Comparison of ENCODE assay signal across 8 cellular contexts in genomic region chr2:28390241-28390856, GRCh38. TPM values are rescaled to one million over a fixed set of nuclear protein-coding genes. Genes with fewer than 3 reads are reported as not detected.
A peak's percentile ranks its signal among the peaks of the same experiment; 100 is the strongest.
DNase-seq lines count a peak whose midpoint lies in the region; ATAC-seq and TF ChIP-seq lines count a peak whose summit lies in the region.

No MANE protein-coding gene starts in this region.

- TF ChIP-seq CTCF in DND-41 (IDR thresholded peaks at IDR 0.05; ENCODE audit: borderline replicate concordance, extremely low read depth, low read length, poor library complexity, severe bottlenecking): no peak
- no peak; the same call in 1 of the 2 replicates for TF ChIP-seq CTCF in PC-9 (conservative IDR thresholded peaks at IDR 0.05)
- peak; percentile 11 to 28 for TF ChIP-seq CTCF in fibroblast of lung (conservative IDR thresholded peaks at IDR 0.05 in 1 of 2, IDR thresholded peaks at IDR 0.05 in 1 of 2; ENCODE audit: low read depth in 1 of 2, low read length in 2 of 2)

- H3K9me3 Mint-ChIP-seq in naive thymus-derived CD4-positive, alpha-beta T cell: peaks cover 0 to 5% (median 0%) of the 10 kb centered on the region in 11 donors
- H3K9me3 Mint-ChIP-seq in stimulated activated memory B cell treated with anti-CD40 and anti-IgM and Interleukin-4, amounts not matched to agents 10 μg/mL and 1 μg/mL and 100 μg/mL, for 72 hours: no peaks in the 10 kb centered on the region

- DNase-seq in DND-41: peak; percentile 91
- peak; percentile 82 to 84 for DNase-seq in PC-9
- peak; percentile 47 to 83 for DNase-seq in activated T-helper 1 cell treated with anti-CD3 and anti-CD28 coated beads, Interleukin-2, amount 50 U/mL, for 16 hours (ENCODE audit: low read depth in 1 of 2, low spot score in 1 of 2)
- DNase-seq in fibroblast of lung (ENCODE audit: low read depth in 2 of 2): peak; percentile 92 to 95
- peak; percentile 65 to 90 (median 79) for DNase-seq in naive thymus-derived CD4-positive, alpha-beta T cell

- intact Hi-C loops in PC-9 (cut with micrococcal nuclease; ENCODE audit: unreplicated experiment): loop anchor here (1.0 to 10.0 kb wide), 6 partner anchors 32 to 668 kb away; no protein-coding TSS in a partner anchor
- intact Hi-C loops in naive thymus-derived CD4-positive, alpha-beta T cell (cut with micrococcal nuclease): loop anchor here (1.0 to 10.0 kb wide), 8 partner anchors 24 to 619 kb away; partner anchors contain the start of genes MRPL33 (in 2 of the 2), PPP1CB (in 1 of the 2) and TRMT61B (in 1 of the 2)

- H2AFZ ChIP-seq in DND-41 (ENCODE audit: low read depth, low read length): peak overlapping the region; percentile 81
- H2AFZ ChIP-seq in PC-9: peak overlapping the region; percentile 67
- H2AFZ ChIP-seq in fibroblast of lung (ENCODE audit: low read length): peak overlapping the region; percentile 8

- H3K4me3 Mint-ChIP-seq in naive thymus-derived CD4-positive, alpha-beta T cell: peak overlapping the region in 7 of 10 donors; percentile 85 to 90 (median 87)
- H3K4me3 Mint-ChIP-seq in stimulated activated memory B cell treated with anti-CD40 and anti-IgM and Interleukin-4, amounts not matched to agents 10 μg/mL and 1 μg/mL and 100 μg/mL, for 72 hours: peak overlapping the region; percentile 81

- peak overlapping the region; percentile 31 to 69 for H3K4me3 ChIP-seq in DND-41 (ENCODE audit: low read depth in 1 of 2, low read length in 2 of 2)
- peak overlapping the region; percentile 88 for H3K4me3 ChIP-seq in PC-9
- peak overlapping the region; percentile 54 to 96 (median 64) for H3K4me3 ChIP-seq in fibroblast of lung (replicated peaks in 1 of 4; ENCODE audit: control extremely low read depth in 1 of 4, insufficient read depth in 1 of 4, low read depth in 3 of 4, low read length in 4 of 4)
- H3K4me3 ChIP-seq in naive thymus-derived CD4-positive, alpha-beta T cell (ENCODE audit: low read length): peak overlapping the region; percentile 92

- no peaks in the 10 kb centered on the region for H3K27me3 Mint-ChIP-seq in naive thymus-derived CD4-positive, alpha-beta T cell
- H3K27me3 Mint-ChIP-seq in stimulated activated memory B cell treated with anti-CD40 and anti-IgM and Interleukin-4, amounts not matched to agents 10 μg/mL and 1 μg/mL and 100 μg/mL, for 72 hours: no peaks in the 10 kb centered on the region

- H3K27ac ChIP-seq in DND-41 (ENCODE audit: low read length) (peak overlapping the region; percentile 62), PC-9 (peak overlapping the region; percentile 96), fibroblast of lung (ENCODE audit: insufficient read depth, low read length) (peak overlapping the region; percentile 98)
- H3K27ac ChIP-seq in naive thymus-derived CD4-positive, alpha-beta T cell (ENCODE audit: low read depth, low read length): peak overlapping the region; percentile 88

- H3K27me3 ChIP-seq in DND-41 (ENCODE audit: insufficient read depth, low read length, poor library complexity) (peaks cover 10% of the 10 kb centered on the region), PC-9 (ENCODE audit: insufficient read depth, low read depth) (no peaks in the 10 kb centered on the region), fibroblast of lung (ENCODE audit: control insufficient read depth, insufficient read depth, low read length) (no peaks in the 10 kb centered on the region)
- no peaks in the 10 kb centered on the region for H3K27me3 ChIP-seq in naive thymus-derived CD4-positive, alpha-beta T cell (ENCODE audit: control insufficient read depth in 2 of 2, insufficient read depth in 2 of 2, low read length in 2 of 2)

- H3K27ac Mint-ChIP-seq in naive thymus-derived CD4-positive, alpha-beta T cell: peak overlapping the region in 8 of 9 donors; percentile 80 to 94 (median 90)
- peak overlapping the region; percentile 82 for H3K27ac Mint-ChIP-seq in stimulated activated memory B cell treated with anti-CD40 and anti-IgM and Interleukin-4, amounts not matched to agents 10 μg/mL and 1 μg/mL and 100 μg/mL, for 72 hours

- H3K4me1 ChIP-seq in DND-41 (ENCODE audit: insufficient read depth, low read length) (peaks cover 39% of the 10 kb centered on the region), PC-9 (replicated peaks; ENCODE audit: insufficient read depth) (peaks cover 47% of the 10 kb centered on the region), fibroblast of lung (ENCODE audit: control insufficient read depth, extremely low read depth, insufficient read depth, low read length) (peaks cover 16% of the 10 kb centered on the region)
- H3K4me1 ChIP-seq in naive thymus-derived CD4-positive, alpha-beta T cell (ENCODE audit: control insufficient read depth in 2 of 2, insufficient read depth in 2 of 2, low read length in 2 of 2): peaks cover 16 to 18% of the 10 kb centered on the region in 2 donors

- no TSS peak for BruUV-seq in PC-9 (replicated peaks; lab: Mats Ljungman, UMichigan)

- peaks cover 6 to 44% (median 21%) of the 10 kb centered on the region in 7 donors for H3K4me1 Mint-ChIP-seq in naive thymus-derived CD4-positive, alpha-beta T cell
- peaks cover 26% of the 10 kb centered on the region for H3K4me1 Mint-ChIP-seq in stimulated activated memory B cell treated with anti-CD40 and anti-IgM and Interleukin-4, amounts not matched to agents 10 μg/mL and 1 μg/mL and 100 μg/mL, for 72 hours

- H4K20me1 ChIP-seq in DND-41 (ENCODE audit: insufficient read depth, low read length) (peaks cover 5% of the 10 kb centered on the region; the same call in 1 of the 2 replicates), PC-9 (ENCODE audit: insufficient read depth) (0 out of 2 replicates have a peak, but pooled peaks cover 10% of the 10 kb centered on the region), fibroblast of lung (ENCODE audit: control insufficient read depth, extremely low read depth, insufficient read depth, low read length) (no peaks in the 10 kb centered on the region)

- H3K79me2 ChIP-seq in DND-41 (ENCODE audit: insufficient read depth, low read length) (peaks cover 3% of the 10 kb centered on the region; the same call in 1 of the 2 replicates), PC-9 (ENCODE audit: low read depth) (peaks cover 30% of the 10 kb centered on the region), fibroblast of lung (ENCODE audit: control insufficient read depth, insufficient read depth, low read length) (peaks cover 25% of the 10 kb centered on the region)

- H3K4me2 ChIP-seq in DND-41 (ENCODE audit: insufficient read depth, low read length) (peak overlapping the region; percentile 96), PC-9 (peak overlapping the region; percentile 99), fibroblast of lung (ENCODE audit: extremely low read depth, insufficient read depth, low read length) (peak overlapping the region; percentile 89)

- H3K36me3 ChIP-seq in DND-41 (ENCODE audit: insufficient read depth, low read length) (no peaks in the 10 kb centered on the region), PC-9 (ENCODE audit: low read depth) (0 out of 2 replicates have a peak, but pooled peaks cover 7% of the 10 kb centered on the region), fibroblast of lung (ENCODE audit: control insufficient read depth, insufficient read depth, low read length) (no peaks in the 10 kb centered on the region)
- no peaks in the 10 kb centered on the region for H3K36me3 ChIP-seq in naive thymus-derived CD4-positive, alpha-beta T cell (ENCODE audit: control insufficient read depth in 2 of 3, insufficient read depth in 3 of 3, low read length in 3 of 3)

- H3K9me3 ChIP-seq in DND-41 (ENCODE audit: insufficient read depth, low read length, severe bottlenecking) (no peaks in the 10 kb centered on the region), PC-9 (ENCODE audit: insufficient read depth, low read depth) (no peaks in the 10 kb centered on the region), fibroblast of lung (ENCODE audit: control insufficient read depth, insufficient read depth, low read depth, low read length) (no peaks in the 10 kb centered on the region)
- no peaks in the 10 kb centered on the region for H3K9me3 ChIP-seq in naive thymus-derived CD4-positive, alpha-beta T cell (ENCODE audit: control insufficient read depth in 2 of 3, low read length in 3 of 3)

- peaks cover 0 to 4% (median 0%) of the 10 kb centered on the region in 5 donors for H3K36me3 Mint-ChIP-seq in naive thymus-derived CD4-positive, alpha-beta T cell
- no peaks in the 10 kb centered on the region for H3K36me3 Mint-ChIP-seq in stimulated activated memory B cell treated with anti-CD40 and anti-IgM and Interleukin-4, amounts not matched to agents 10 μg/mL and 1 μg/mL and 100 μg/mL, for 72 hours

- CTCF ChIA-PET in PC-9 (lab: Charles Lee): interaction anchor here (0.7 kb wide), 1 partner anchor 140 kb away, joined by 6 read pairs; no protein-coding TSS in a partner anchor
- CTCF ChIA-PET in naive thymus-derived CD4-positive, alpha-beta T cell (lab: Charles Lee): interaction anchor here (1.1 kb wide), 1 partner anchor 685 kb away, joined by 3 read pairs; no protein-coding TSS in a partner anchor

- H3F3A ChIP-seq in PC-9 (ENCODE audit: insufficient read depth, low read depth): peaks cover 69% of the 10 kb centered on the region

- H3K9ac ChIP-seq in DND-41 (ENCODE audit: low read depth, low read length): peak overlapping the region; percentile 84
- peak overlapping the region; percentile 96 for H3K9ac ChIP-seq in fibroblast of lung (ENCODE audit: insufficient read depth, low read length)

- ATAC-seq in DND-41 (ENCODE audit: insufficient read depth, low read depth) (peak; percentile 51), HG03439 (IDR thresholded peaks at IDR 0.05; ENCODE audit: unreplicated experiment) (peak; percentile 21), GM21737 (IDR thresholded peaks at IDR 0.05; ENCODE audit: unreplicated experiment) (no peak)
- peak; percentile 33 for ATAC-seq in naive thymus-derived CD4-positive, alpha-beta T cell
- ATAC-seq in stimulated activated memory B cell treated with anti-CD40 and anti-IgM and Interleukin-4, amounts not matched to agents 10 μg/mL and 1 μg/mL and 100 μg/mL, for 72 hours: peak; percentile 50

- H3K9me2 ChIP-seq in PC-9 (ENCODE audit: insufficient read depth): no peaks in the 10 kb centered on the region

- POLR2A ChIA-PET in PC-9 (lab: Charles Lee; ENCODE audit: unreplicated experiment): interaction anchor here (0.6 kb wide), 1 partner anchor 107 kb away, joined by 3 read pairs; no protein-coding TSS in a partner anchor
- POLR2A ChIA-PET in naive thymus-derived CD4-positive, alpha-beta T cell (lab: Charles Lee): interaction anchor here (0.6 to 1.4 kb wide), 4 partner anchors 25 to 1618 kb away, joined by 3 to 6 read pairs (median 3); partner anchors contain the start of gene WDR43

RNA-seq across cellular contexts. Expression of gene FOSL2, which starts 2.3 kb away (rescaled TPM):
- total RNA-seq in PC-9 (2021): 46.0 and 60.0 TPM in 2 replicates
- 68.6 and 83.6 TPM in 2 replicates for total RNA-seq in fibroblast of lung
- polyA plus RNA-seq in fibroblast of lung: 27.8 and 58.9 TPM in 2 replicates
- 33.0 and 74.5 TPM in 2 replicates for polyA plus RNA-seq in fibroblast of lung (2012)
- 110 and 268 TPM in 2 replicates for polyA minus RNA-seq in fibroblast of lung (ENCODE audit: low replicate concordance)
- total RNA-seq in naive thymus-derived CD4-positive, alpha-beta T cell: 100 to 1,000 TPM in 1 of 5 experiments, 10 to 100 TPM in 2, 1 to 10 TPM in 1, under 1 TPM in 1; 0.81 to 251 (median 33.9) TPM
- polyA plus RNA-seq in naive thymus-derived CD4-positive, alpha-beta T cell: 1 to 10 TPM in 1 of 2 donors, under 1 TPM in 1; 0.25 to 1.3 TPM

Comparison
In these comparisons a context has a peak if more than half of its experiments do, and no peak if none do; other contexts are left out.
1. H2AFZ ChIP-seq: peak in every context shown above with its lines; median percentile 81 in DND-41; 67 in PC-9; 8 in fibroblast of lung.
2. CTCF ChIP-seq: peak in fibroblast of lung (2 of 2); none in DND-41 (single experiment) and PC-9 (single experiment).
3. Peak in every context shown above with its lines, with median percentiles within 50 percentile points of each other: DNase-seq, H3K27ac ChIP-seq, H3K4me2 ChIP-seq and H3K4me3 ChIP-seq.